1 cellular context compared by ENCODE assay signal in genomic region chr11:36333897-36334296, GRCh38.
TF ChIP-seq lines count a peak whose summit lies in the region.

No MANE protein-coding gene starts in this region.

TF ChIP-seq in K562, 482 proteins besides CTCF, POLR2A, EP300 and RAD21 (continued from another document):
- TF ChIP-seq NFYB (IDR thresholded peaks at IDR 0.05; ENCODE audit: extremely low read depth, insufficient read length) (peak; percentile 11), ZNF707 (CRISPR knock-in tag; conservative IDR thresholded peaks at IDR 0.05) (no peak), ZNF143 (CRISPR knock-in tag; IDR thresholded peaks at IDR 0.05) (peak; percentile 81), CREB1 (IDR thresholded peaks at IDR 0.05) (peak; percentile 34; the same call in 1 of the 2 replicates), CREB1 (CRISPR knock-in tag; IDR thresholded peaks at IDR 0.05) (no peak), MAFF (IDR thresholded peaks at IDR 0.05; ENCODE audit: low read length) (no peak), CBX1 (IDR thresholded peaks at IDR 0.05; ENCODE audit: low read depth) (no peak), RBM34 (IDR thresholded peaks at IDR 0.05; ENCODE audit: borderline replicate concordance, insufficient read depth, low read length) (no peak), HCFC1 (IDR thresholded peaks at IDR 0.05; ENCODE audit: low read depth, low read length) (peak; percentile 86), FOXJ3 (CRISPR knock-in tag; IDR thresholded peaks at IDR 0.05) (no peak), SIX5 (IDR thresholded peaks at IDR 0.05; ENCODE audit: borderline replicate concordance in 1 of 2, insufficient read depth in 1 of 2, low read depth in 1 of 2, low read length in 2 of 2) (peak; percentile 54 to 69; a peak in 3 of 4 replicates), PKNOX1 (IDR thresholded peaks at IDR 0.05) (0 out of 2 replicates have a peak, but pooled peaks have one; percentile 4), TAF7 (tag; IDR thresholded peaks at IDR 0.05) (no peak), MYC (IDR thresholded peaks at IDR 0.05; ENCODE audit: low read depth, low read length) (peak; percentile 63), MYC (CRISPR knock-in tag; IDR thresholded peaks at IDR 0.05; ENCODE audit: borderline replicate concordance, low read depth) (no peak), GTF2A2 (tag; IDR thresholded peaks at IDR 0.05) (no peak)
- TF ChIP-seq, protein P1, sequence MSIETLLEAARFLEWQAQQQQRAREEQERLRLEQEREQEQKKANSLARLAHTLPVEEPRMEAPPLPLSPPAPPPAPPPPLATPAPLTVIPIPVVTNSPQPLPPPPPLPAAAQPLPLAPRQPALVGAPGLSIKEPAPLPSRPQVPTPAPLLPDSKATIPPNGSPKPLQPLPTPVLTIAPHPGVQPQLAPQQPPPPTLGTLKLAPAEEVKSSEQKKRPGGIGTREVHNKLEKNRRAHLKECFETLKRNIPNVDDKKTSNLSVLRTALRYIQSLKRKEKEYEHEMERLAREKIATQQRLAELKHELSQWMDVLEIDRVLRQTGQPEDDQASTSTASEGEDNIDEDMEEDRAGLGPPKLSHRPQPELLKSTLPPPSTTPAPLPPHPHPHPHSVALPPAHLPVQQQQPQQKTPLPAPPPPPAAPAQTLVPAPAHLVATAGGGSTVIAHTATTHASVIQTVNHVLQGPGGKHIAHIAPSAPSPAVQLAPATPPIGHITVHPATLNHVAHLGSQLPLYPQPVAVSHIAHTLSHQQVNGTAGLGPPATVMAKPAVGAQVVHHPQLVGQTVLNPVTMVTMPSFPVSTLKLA (conservative IDR thresholded peaks at IDR 0.05): peak; percentile 28 to 50; a peak in 2 of 4 replicates
